Comparison of ENCODE assay signal across 13 cellular contexts in genomic region chr6:98880486-98880885, GRCh38. TPM values are rescaled to one million over a fixed set of nuclear protein-coding genes. Genes with fewer than 3 reads are reported as not detected.
DNase-seq lines count a peak whose midpoint lies in the region; ATAC-seq, FAIRE-seq and TF ChIP-seq lines count a peak whose summit lies in the region.
"Had no signal": no experiment of that assay in that cellular context is flagged by ENCODE, and none has a peak within 500 bp of the region (broad histone marks: within the 10 kb centered on the region; RNA-seq: fewer than 3 reads in every experiment).

No MANE protein-coding gene starts in this region.

- TF ChIP-seq RAD21 in HepG2 (CRISPR knock-in tag; IDR thresholded peaks at IDR 0.05): no peak

- H3K27ac ChIP-seq in HepG2 (ENCODE audit: extremely low read length, insufficient read depth, low read length) (no peak overlapping the region), right lobe of liver (no peak overlapping the region)
- H3K27ac ChIP-seq: SJSA1, upper lobe of right lung had no signal

- no TSS peak for BruUV-seq in HepG2 (replicated peaks; lab: Mats Ljungman, UMichigan)

- H3K4me1 ChIP-seq in HepG2 (ENCODE audit: insufficient read depth, low read length) (no peaks in the 10 kb centered on the region; the same call in 1 of the 2 replicates), right lobe of liver (no peaks in the 10 kb centered on the region)
- H3K4me1 ChIP-seq: SJSA1, upper lobe of right lung had no signal

- DNase-seq in HepG2 (ENCODE audit: low spot score) (no peak), right lobe of liver (no peak), sciatic nerve (ENCODE audit: low spot score) (no peak), NCI-H82 (lab: John Stamatoyannopoulos, UW) (no peak), HPDE6-E6E7 (ENCODE audit: extremely low spot score) (no peak), putamen (ENCODE audit: low spot score) (no peak)
- DNase-seq: BE2C; NCI-H187; stimulated activated CD4-positive, alpha-beta T cell treated with anti-CD3 and anti-CD28 coated beads, Interleukin-2, amount 100 ng/mL, for 24 hours; upper lobe of right lung had no signal

- H3K9me3 ChIP-seq in HepG2 (ENCODE audit: low read length) (no peaks in the 10 kb centered on the region), right lobe of liver (no peaks in the 10 kb centered on the region)
- H3K9me3 ChIP-seq: BE2C, SJSA1, upper lobe of right lung had no signal

- H3K9ac ChIP-seq in HepG2 (ENCODE audit: insufficient read depth, low read depth, low read length): no peak overlapping the region

- no peak for FAIRE-seq in HepG2 (lab: Jason Lieb, UNC)

- intact Hi-C loops in HepG2 (cut with micrococcal nuclease; ENCODE audit: unreplicated experiment) (no loop called here), right lobe of liver (cut with DNase I) (no loop called here), sciatic nerve (cut with DNase I) (no loop called here)

- no peak overlapping the region for H3K4me3 ChIP-seq in HepG2 (replicated peaks in 1 of 3; ENCODE audit: insufficient read depth in 1 of 3, low read depth in 2 of 3, low read length in 3 of 3)
- H3K4me3 ChIP-seq in right lobe of liver: no peak overlapping the region
- H3K4me3 ChIP-seq: SJSA1, upper lobe of right lung had no signal

- H3K79me2 ChIP-seq in HepG2 (ENCODE audit: insufficient read depth, low read length): no peaks in the 10 kb centered on the region

- H3K27me3 ChIP-seq in HepG2 (ENCODE audit: control insufficient read depth in 1 of 2, insufficient read depth in 2 of 2, low read length in 2 of 2) (no peaks in the 10 kb centered on the region), right lobe of liver (no peaks in the 10 kb centered on the region)
- H3K27me3 ChIP-seq: BE2C, SJSA1, upper lobe of right lung had no signal

- in situ Hi-C loops in HepG2 (cut with HindIII; ENCODE audit: extremely low pct_ligation_motif_present, low pct_unique_long_range_greater_than_20kb): no loop called here

- CTCF ChIA-PET in HepG2 (lab: Yijun Ruan, JAX; ENCODE audit: low intra/inter-chr PET ratio, low total read pairs): no interaction called here

- no peak for TF ChIP-seq EP300 in HepG2 (IDR thresholded peaks at IDR 0.05; ENCODE audit: low read depth in 2 of 2, low read length in 2 of 2)
- no peak for TF ChIP-seq EP300 in HepG2 (CRISPR knock-in tag; IDR thresholded peaks at IDR 0.05; ENCODE audit: borderline replicate concordance)

- no peak overlapping the region for H2AFZ ChIP-seq in HepG2 (ENCODE audit: low read length)

- POLR2A ChIA-PET in HepG2 (lab: Yijun Ruan, JAX): no interaction called here

- TF ChIP-seq POLR2A in HepG2 (IDR thresholded peaks at IDR 0.05; ENCODE audit: insufficient read depth in 1 of 2, low read depth in 2 of 2, low read length in 2 of 2) (no peak), right lobe of liver (IDR thresholded peaks at IDR 0.05) (no peak)

- H3K36me3 ChIP-seq in HepG2 (replicated peaks in 1 of 2; ENCODE audit: control insufficient read depth in 1 of 2, insufficient read depth in 2 of 2, low read length in 2 of 2) (peaks cover under 1 to 8% of the 10 kb centered on the region in 2 experiments; a peak in 2 of 5 replicates), right lobe of liver (no peaks in the 10 kb centered on the region)
- H3K36me3 ChIP-seq: BE2C, SJSA1 had no signal

- no peak overlapping the region for H3K4me2 ChIP-seq in HepG2 (ENCODE audit: low read depth, low read length)

- TF ChIP-seq CTCF in HepG2 (CRISPR knock-in tag; IDR thresholded peaks at IDR 0.05) (no peak), right lobe of liver (IDR thresholded peaks at IDR 0.05) (no peak)

- no peaks in the 10 kb centered on the region for H4K20me1 ChIP-seq in HepG2 (ENCODE audit: insufficient read depth, low read length)

- ATAC-seq in HepG2 (peak; percentile 51; the same call in 2 of the 3 replicates), right lobe of liver (no peak), HG02678 (IDR thresholded peaks at IDR 0.05; ENCODE audit: unreplicated experiment) (peak; percentile 96), HG03558 (IDR thresholded peaks at IDR 0.05; ENCODE audit: extremely low read depth, unreplicated experiment) (peak; percentile 78), sciatic nerve (no peak)
- ATAC-seq: upper lobe of right lung had no signal

TF ChIP-seq in HepG2, 621 proteins besides CTCF, POLR2A, EP300 and RAD21:
- TF ChIP-seq SRF (IDR thresholded peaks at IDR 0.05; ENCODE audit: low read depth, low read length): no peak
- TF ChIP-seq NCOA5 (CRISPR knock-in tag; IDR thresholded peaks at IDR 0.05): no peak
- TF ChIP-seq, protein P1, sequence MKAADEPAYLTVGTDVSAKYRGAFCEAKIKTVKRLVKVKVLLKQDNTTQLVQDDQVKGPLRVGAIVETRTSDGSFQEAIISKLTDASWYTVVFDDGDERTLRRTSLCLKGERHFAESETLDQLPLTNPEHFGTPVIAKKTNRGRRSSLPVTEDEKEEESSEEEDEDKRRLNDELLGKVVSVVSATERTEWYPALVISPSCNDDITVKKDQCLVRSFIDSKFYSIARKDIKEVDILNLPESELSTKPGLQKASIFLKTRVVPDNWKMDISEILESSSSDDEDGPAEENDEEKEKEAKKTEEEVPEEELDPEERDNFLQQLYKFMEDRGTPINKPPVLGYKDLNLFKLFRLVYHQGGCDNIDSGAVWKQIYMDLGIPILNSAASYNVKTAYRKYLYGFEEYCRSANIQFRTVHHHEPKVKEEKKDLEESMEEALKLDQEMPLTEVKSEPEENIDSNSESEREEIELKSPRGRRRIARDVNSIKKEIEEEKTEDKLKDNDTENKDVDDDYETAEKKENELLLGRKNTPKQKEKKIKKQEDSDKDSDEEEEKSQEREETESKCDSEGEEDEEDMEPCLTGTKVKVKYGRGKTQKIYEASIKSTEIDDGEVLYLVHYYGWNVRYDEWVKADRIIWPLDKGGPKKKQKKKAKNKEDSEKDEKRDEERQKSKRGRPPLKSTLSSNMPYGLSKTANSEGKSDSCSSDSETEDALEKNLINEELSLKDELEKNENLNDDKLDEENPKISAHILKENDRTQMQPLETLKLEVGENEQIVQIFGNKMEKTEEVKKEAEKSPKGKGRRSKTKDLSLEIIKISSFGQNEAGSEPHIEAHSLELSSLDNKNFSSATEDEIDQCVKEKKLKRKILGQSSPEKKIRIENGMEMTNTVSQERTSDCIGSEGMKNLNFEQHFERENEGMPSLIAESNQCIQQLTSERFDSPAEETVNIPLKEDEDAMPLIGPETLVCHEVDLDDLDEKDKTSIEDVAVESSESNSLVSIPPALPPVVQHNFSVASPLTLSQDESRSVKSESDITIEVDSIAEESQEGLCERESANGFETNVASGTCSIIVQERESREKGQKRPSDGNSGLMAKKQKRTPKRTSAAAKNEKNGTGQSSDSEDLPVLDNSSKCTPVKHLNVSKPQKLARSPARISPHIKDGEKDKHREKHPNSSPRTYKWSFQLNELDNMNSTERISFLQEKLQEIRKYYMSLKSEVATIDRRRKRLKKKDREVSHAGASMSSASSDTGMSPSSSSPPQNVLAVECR (CRISPR knock-in tag; IDR thresholded peaks at IDR 0.05; ENCODE audit: borderline replicate concordance): no peak
- TF ChIP-seq, protein P2, sequence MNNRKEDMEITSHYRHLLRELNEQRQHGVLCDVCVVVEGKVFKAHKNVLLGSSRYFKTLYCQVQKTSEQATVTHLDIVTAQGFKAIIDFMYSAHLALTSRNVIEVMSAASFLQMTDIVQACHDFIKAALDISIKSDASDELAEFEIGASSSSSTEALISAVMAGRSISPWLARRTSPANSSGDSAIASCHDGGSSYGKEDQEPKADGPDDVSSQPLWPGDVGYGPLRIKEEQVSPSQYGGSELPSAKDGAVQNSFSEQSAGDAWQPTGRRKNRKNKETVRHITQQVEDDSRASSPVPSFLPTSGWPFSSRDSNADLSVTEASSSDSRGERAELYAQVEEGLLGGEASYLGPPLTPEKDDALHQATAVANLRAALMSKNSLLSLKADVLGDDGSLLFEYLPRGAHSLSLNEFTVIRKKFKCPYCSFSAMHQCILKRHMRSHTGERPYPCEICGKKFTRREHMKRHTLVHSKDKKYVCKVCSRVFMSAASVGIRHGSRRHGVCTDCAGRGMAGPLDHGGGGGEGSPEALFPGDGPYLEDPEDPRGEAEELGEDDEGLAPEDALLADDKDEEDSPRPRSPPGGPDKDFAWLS (CRISPR knock-in tag; IDR thresholded peaks at IDR 0.05; ENCODE audit: borderline replicate concordance): no peak
- no peak for TF ChIP-seq FIP1L1 (IDR thresholded peaks at IDR 0.05; ENCODE audit: borderline replicate concordance, insufficient read depth, low read depth, low read length)
- peak; percentile 1 to 15; a peak in 1 of 4 replicates for TF ChIP-seq MAFK (conservative IDR thresholded peaks at IDR 0.05 in 1 of 2, IDR thresholded peaks at IDR 0.05 in 1 of 2; ENCODE audit: low read length in 2 of 2)

RNA-seq across cellular contexts. Expression of gene POU3F2, which starts 46.1 kb away (rescaled TPM):
- total RNA-seq in HepG2 (2016; rRNA removed; fragmentation: Illumina TruSeq; extraction: Trizol) (not detected in 2 replicates), right lobe of liver (not detected), sciatic nerve (9.2 TPM)
- not detected in 2 replicates for total RNA-seq in HepG2 (2016; cell fraction: cytosol; rRNA removed; fragmentation: Illumina TruSeq; extraction: Trizol; ENCODE audit: low read depth)
- total RNA-seq in HepG2 (2016; cell fraction: insoluble cytoplasmic fraction; rRNA removed; fragmentation: Illumina TruSeq; extraction: Trizol): not detected in 2 replicates
- total RNA-seq in HepG2 (2016; cell fraction: membrane; rRNA removed; fragmentation: Illumina TruSeq; extraction: Trizol): not detected in 2 replicates
- total RNA-seq in HepG2 (2016; cell fraction: nucleus; rRNA removed; fragmentation: Illumina TruSeq; extraction: Trizol): not detected in 2 replicates
- not detected in 2 replicates for polyA plus RNA-seq in HepG2 (2011; rRNA removed)
- not detected in 2 replicates for polyA plus RNA-seq in HepG2 (2011; cell fraction: cytosol; rRNA removed)
- polyA plus RNA-seq in HepG2 (2011; cell fraction: nucleus; rRNA removed): not detected in 2 replicates
- not detected in 2 replicates for polyA plus RNA-seq in HepG2 (2012)
- not detected in 2 replicates for polyA plus RNA-seq in HepG2 (2016; cell fraction: cytosol; fragmentation: Illumina TruSeq; extraction: Trizol; ENCODE audit: low read depth)
- polyA plus RNA-seq in HepG2 (2016; cell fraction: insoluble cytoplasmic fraction; fragmentation: Illumina TruSeq; extraction: Trizol; ENCODE audit: low read depth): not detected in 2 replicates
- not detected in 2 replicates for polyA plus RNA-seq in HepG2 (2016; cell fraction: membrane; fragmentation: Illumina TruSeq; extraction: Trizol; ENCODE audit: low read depth)
- polyA plus RNA-seq in HepG2 (2016; cell fraction: nucleus; fragmentation: Illumina TruSeq; extraction: Trizol; ENCODE audit: insufficient read depth, low read depth): not detected in 2 replicates
- polyA minus RNA-seq in HepG2 (2011; rRNA and poly(A)+ RNA removed; ENCODE audit: low replicate concordance): 0.26 TPM in 1 of 2 replicates, not detected in the other
- not detected in 2 replicates for polyA minus RNA-seq in HepG2 (2011; cell fraction: cytosol; rRNA and poly(A)+ RNA removed)
- polyA minus RNA-seq in HepG2 (2011; cell fraction: nucleus; rRNA and poly(A)+ RNA removed): not detected in 2 replicates
- total RNA-seq: SJSA1, upper lobe of right lung had no signal

Comparison
In these comparisons a context has a peak if more than half of its experiments do, and no peak if none do; other contexts are left out.
1. ATAC-seq: peak in HepG2 (single experiment), HG02678 (single experiment) and HG03558 (single experiment); none in right lobe of liver (0 of 4) and sciatic nerve (single experiment).
2. RNA of gene POU3F2, which starts 46.1 kb away (total RNA-seq): 9.2 TPM in sciatic nerve (single experiment); not detected in HepG2 and not detected in right lobe of liver; every median in the first group is over 10 times any median in the second.